17 cellular contexts compared by ENCODE assay signal in genomic region chr13:84651288-84651687, GRCh38.
DNase-seq lines count a peak whose midpoint lies in the region; ATAC-seq and TF ChIP-seq lines count a peak whose summit lies in the region.
"Had no signal": no experiment of that assay in that cellular context is flagged by ENCODE, and none has a peak within 500 bp of the region (broad histone marks: within the 10 kb centered on the region; RNA-seq: fewer than 3 reads in every experiment).

No MANE protein-coding gene starts in this region.

- peak; percentile 37 for DNase-seq in A673 (ENCODE audit: low spot score)
- peak; percentile 52 for DNase-seq in adipocyte (ENCODE audit: low read depth)
- DNase-seq in foreskin keratinocyte = peak; percentile 65 to 81
- no peak for DNase-seq in activated T-cell treated with anti-CD3 and anti-CD28 coated beads, Interleukin-2, amount 50 U/mL, for 72 hours
- DNase-seq in middle frontal gyrus (ENCODE audit: extremely low spot score, low spot score) = no peak
- DNase-seq in NCI-H2227 (lab: John Stamatoyannopoulos, UW; ENCODE audit: unreplicated experiment) = no peak
- no peak for DNase-seq in DMS153 (lab: John Stamatoyannopoulos, UW)
- DNase-seq: dermis blood vessel endothelial cell; head of caudate nucleus; stimulated activated CD4-positive, alpha-beta T cell treated with anti-CD3 and anti-CD28 coated beads, Interleukin-1b, Interleukin-23, amount 100 ng/mL, for 48 hours; stimulated activated naive CD8-positive, alpha-beta T cell treated with anti-CD3 and anti-CD28 coated beads, Interleukin-15, Interleukin-2, amounts not matched to agents 100 U/mL and 50 U/mL, for 24 hours; T-helper 9 cell had no signal

- H3K9me3 Mint-ChIP-seq in activated T-cell treated with anti-CD3 and anti-CD28 coated beads, Interleukin-2, amount 50 U/mL, for 72 hours = no peaks in the 10 kb centered on the region

- no peaks in the 10 kb centered on the region for H3K36me3 Mint-ChIP-seq in activated T-cell treated with anti-CD3 and anti-CD28 coated beads, Interleukin-2, amount 50 U/mL, for 72 hours (ENCODE audit: insufficient read depth in 2 of 2)
- H3K36me3 Mint-ChIP-seq: activated naive CD4-positive, alpha-beta T cell treated with anti-CD3 and anti-CD28 coated beads, Interleukin-2, amount 50 U/mL, for 24 hours had no signal

- no peak overlapping the region for H3K9ac ChIP-seq in adipocyte (ENCODE audit: low read length)

- CTCF ChIA-PET in A673 (lab: Charles Lee) = no interaction called here
- CTCF ChIA-PET in HEK293 (lab: Yijun Ruan, JAX) = no interaction called here

- ATAC-seq in foreskin keratinocyte = peak; percentile 97
- no peak for ATAC-seq in activated T-cell treated with anti-CD3 and anti-CD28 coated beads, Interleukin-2, amount 50 U/mL, for 72 hours (replicated peaks in 1 of 2)
- ATAC-seq: Panc1; stimulated activated naive CD8-positive, alpha-beta T cell treated with anti-CD3 and anti-CD28 coated beads, Interleukin-15, Interleukin-2, amounts not matched to agents 100 U/mL and 50 U/mL, for 24 hours had no signal

- H3K4me1 ChIP-seq in A673 (ENCODE audit: insufficient read depth, low read length, poor library complexity, severe bottlenecking) (peaks cover 19% of the 10 kb centered on the region), HEK293 (ENCODE audit: control insufficient read depth, insufficient read depth, low read length) (no peaks in the 10 kb centered on the region), adipocyte (ENCODE audit: control insufficient read depth, insufficient read depth, low read length) (peaks cover 15% of the 10 kb centered on the region), foreskin keratinocyte (peaks cover 11% of the 10 kb centered on the region)

- H3K27me3 Mint-ChIP-seq in activated T-cell treated with anti-CD3 and anti-CD28 coated beads, Interleukin-2, amount 50 U/mL, for 72 hours (ENCODE audit: low read depth) = no peaks in the 10 kb centered on the region
- H3K27me3 Mint-ChIP-seq: activated naive CD4-positive, alpha-beta T cell treated with anti-CD3 and anti-CD28 coated beads, Interleukin-2, amount 50 U/mL, for 24 hours had no signal

- no peaks in the 10 kb centered on the region for H3K27me3 ChIP-seq in A673 (replicated peaks; ENCODE audit: insufficient read depth, low read depth, low read length, poor library complexity)
- H3K27me3 ChIP-seq in adipocyte (replicated peaks; ENCODE audit: control insufficient read depth, insufficient read depth, low read length) = no peaks in the 10 kb centered on the region
- H3K27me3 ChIP-seq in foreskin keratinocyte = no peaks in the 10 kb centered on the region

- H3K36me3 ChIP-seq in A673 (ENCODE audit: insufficient read depth, low read length, poor library complexity, severe bottlenecking) (no peaks in the 10 kb centered on the region), HEK293 (ENCODE audit: control insufficient read depth in 2 of 2, insufficient read depth in 1 of 2, low read length in 2 of 2) (no peaks in the 10 kb centered on the region), adipocyte (ENCODE audit: control insufficient read depth, insufficient read depth, low read length, severe bottlenecking) (no peaks in the 10 kb centered on the region)

- POLR2A ChIA-PET in A673 (lab: Charles Lee; ENCODE audit: low non-redundant PET) (no interaction called here), HEK293 (lab: Yijun Ruan, JAX) (no interaction called here)

- H3K27ac ChIP-seq in A673 (ENCODE audit: low read depth, low read length, poor library complexity, severe bottlenecking) = no peak overlapping the region
- H3K27ac ChIP-seq in HEK293 (ENCODE audit: extremely low read depth, low read depth, low read length) = no peak overlapping the region
- H3K27ac ChIP-seq in foreskin keratinocyte = peak overlapping the region; percentile 3
- H3K27ac ChIP-seq: C4-2B, HL-60 had no signal

- H3K4me3 ChIP-seq in A673 (ENCODE audit: low read depth, low read length, poor library complexity, severe bottlenecking) = no peak overlapping the region
- H3K4me3 ChIP-seq in HEK293 (ENCODE audit: low read depth, low read length) = no peak overlapping the region
- no peak overlapping the region for H3K4me3 ChIP-seq in adipocyte (ENCODE audit: low read length)

- H3K9me3 ChIP-seq in A673 (ENCODE audit: low read depth, low read length, poor library complexity, severe bottlenecking) (no peaks in the 10 kb centered on the region), HEK293 (ENCODE audit: control insufficient read depth, insufficient read depth, low read depth, low read length) (no peaks in the 10 kb centered on the region), adipocyte (ENCODE audit: control insufficient read depth, low read length) (no peaks in the 10 kb centered on the region)

- H3K27ac Mint-ChIP-seq in activated T-cell treated with anti-CD3 and anti-CD28 coated beads, Interleukin-2, amount 50 U/mL, for 72 hours = no peak overlapping the region
- H3K27ac Mint-ChIP-seq: activated naive CD4-positive, alpha-beta T cell treated with anti-CD3 and anti-CD28 coated beads, Interleukin-2, amount 50 U/mL, for 24 hours had no signal

- TF ChIP-seq CTCF in A673 (conservative IDR thresholded peaks at IDR 0.05; ENCODE audit: low read depth, low read length) (no peak), HEK293 (tag by site-specific recombination; IDR thresholded peaks at IDR 0.05) (no peak), foreskin keratinocyte (conservative IDR thresholded peaks at IDR 0.05) (no peak)

- intact Hi-C loops in A673 (cut with micrococcal nuclease; ENCODE audit: unreplicated experiment) = no loop called here

- BruUV-seq in A673 (replicated peaks; lab: Mats Ljungman, UMichigan) = no TSS peak

- no peak overlapping the region for H3K4me3 Mint-ChIP-seq in activated T-cell treated with anti-CD3 and anti-CD28 coated beads, Interleukin-2, amount 50 U/mL, for 72 hours
- H3K4me3 Mint-ChIP-seq: activated naive CD4-positive, alpha-beta T cell treated with anti-CD3 and anti-CD28 coated beads, Interleukin-2, amount 50 U/mL, for 24 hours had no signal

- H3K4me1 Mint-ChIP-seq in activated T-cell treated with anti-CD3 and anti-CD28 coated beads, Interleukin-2, amount 50 U/mL, for 72 hours (ENCODE audit: low read depth) = no peaks in the 10 kb centered on the region
- H3K4me1 Mint-ChIP-seq: activated naive CD4-positive, alpha-beta T cell treated with anti-CD3 and anti-CD28 coated beads, Interleukin-2, amount 50 U/mL, for 24 hours had no signal

TF ChIP-seq in HEK293, 187 proteins besides CTCF, POLR2A, EP300 and RAD21:
- TF ChIP-seq TRIM28 (IDR thresholded peaks at IDR 0.05; ENCODE audit: borderline replicate concordance, low read length) = peak; percentile 43; the same call in 1 of the 2 replicates
- no peak for TF ChIP-seq ZBTB11 (tag by site-specific recombination; conservative IDR thresholded peaks at IDR 0.05; ENCODE audit: low read depth)
- peak; percentile 46 for TF ChIP-seq SETDB1 (IDR thresholded peaks at IDR 0.05; ENCODE audit: insufficient read length, low read length)

Comparison
In these comparisons a context has a peak if more than half of its experiments do, and no peak if none do; other contexts are left out.
1. DNase-seq: peak in A673 (single experiment), adipocyte (single experiment) and foreskin keratinocyte (2 of 2); none in activated T-cell treated with anti-CD3 and anti-CD28 coated beads, Interleukin-2, amount 50 U/mL, for 72 hours (0 of 2), middle frontal gyrus (single experiment), NCI-H2227 (single experiment) and DMS153 (single experiment).